ENCODE assay signal across 1 cellular context in the genomic region with DNA sequence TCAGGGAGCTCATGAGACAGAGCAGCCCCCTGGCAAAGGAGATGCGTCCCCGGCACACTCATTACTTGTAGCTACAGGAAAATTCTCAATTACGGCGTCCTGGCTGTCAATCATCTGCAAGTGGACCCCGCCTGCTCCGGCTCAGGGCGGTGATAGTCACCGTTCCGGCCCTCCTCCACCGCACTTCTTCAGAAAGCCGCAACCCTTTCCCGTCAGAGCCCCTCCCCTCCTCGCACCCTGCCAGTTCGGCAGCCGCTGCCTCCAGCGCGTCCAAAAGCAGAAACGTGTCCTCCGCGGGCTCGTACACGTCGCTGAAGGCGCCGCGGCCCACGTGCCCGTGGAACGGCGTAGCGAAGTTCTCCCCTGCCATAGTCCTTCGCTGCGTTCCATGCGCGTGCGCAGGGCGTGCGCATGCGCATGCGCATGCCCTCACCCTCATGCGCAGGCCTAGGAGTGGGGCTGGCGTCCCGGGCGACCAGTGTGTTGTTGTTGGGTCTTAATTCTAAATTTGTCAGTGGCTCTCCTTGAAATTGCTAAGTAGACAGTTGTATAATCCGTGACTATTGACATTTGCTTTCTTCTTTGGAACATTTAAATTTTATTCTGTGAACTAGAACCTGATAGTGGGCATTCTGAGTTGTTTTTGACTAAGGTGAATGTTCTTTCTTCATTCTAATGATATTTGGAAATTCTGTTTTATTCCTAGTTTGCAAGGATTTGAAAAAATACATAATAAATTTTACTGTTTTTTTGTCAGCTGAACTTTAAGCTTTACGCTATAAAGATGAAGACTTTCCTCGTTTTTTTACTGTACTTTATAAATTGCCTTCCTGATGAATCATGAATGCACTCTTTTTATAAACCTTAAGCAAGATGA.
TF ChIP-seq lines count a peak whose summit lies in the region.

No MANE protein-coding gene starts in this region.

TF ChIP-seq in K562, 482 proteins besides CTCF, POLR2A, EP300 and RAD21 (continued from another document and continues in another):
- TF ChIP-seq BCLAF1 (IDR thresholded peaks at IDR 0.05; ENCODE audit: borderline replicate concordance in 1 of 2, control insufficient read depth in 1 of 2, low read depth in 2 of 2, low read length in 1 of 2) = 0 out of 4 replicates have a peak, but pooled peaks of 1 of the 2 experiments have one; percentile 38
- TF ChIP-seq, protein P1, sequence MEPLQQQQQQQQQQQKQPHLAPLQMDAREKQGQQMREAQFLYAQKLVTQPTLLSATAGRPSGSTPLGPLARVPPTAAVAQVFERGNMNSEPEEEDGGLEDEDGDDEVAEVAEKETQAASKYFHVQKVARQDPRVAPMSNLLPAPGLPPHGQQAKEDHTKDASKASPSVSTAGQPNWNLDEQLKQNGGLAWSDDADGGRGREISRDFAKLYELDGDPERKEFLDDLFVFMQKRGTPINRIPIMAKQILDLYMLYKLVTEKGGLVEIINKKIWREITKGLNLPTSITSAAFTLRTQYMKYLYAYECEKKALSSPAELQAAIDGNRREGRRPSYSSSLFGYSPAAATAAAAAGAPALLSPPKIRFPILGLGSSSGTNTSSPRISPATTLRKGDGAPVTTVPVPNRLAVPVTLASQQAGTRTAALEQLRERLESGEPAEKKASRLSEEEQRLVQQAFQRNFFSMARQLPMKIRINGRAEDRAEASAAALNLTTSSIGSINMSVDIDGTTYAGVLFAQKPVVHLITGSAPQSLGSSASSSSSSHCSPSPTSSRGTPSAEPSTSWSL (CRISPR knock-in tag; IDR thresholded peaks at IDR 0.05; ENCODE audit: borderline replicate concordance) = no peak
- peak; percentile 96 for TF ChIP-seq FOXP4 (CRISPR knock-in tag; IDR thresholded peaks at IDR 0.05; ENCODE audit: borderline replicate concordance)
- TF ChIP-seq, protein P2, sequence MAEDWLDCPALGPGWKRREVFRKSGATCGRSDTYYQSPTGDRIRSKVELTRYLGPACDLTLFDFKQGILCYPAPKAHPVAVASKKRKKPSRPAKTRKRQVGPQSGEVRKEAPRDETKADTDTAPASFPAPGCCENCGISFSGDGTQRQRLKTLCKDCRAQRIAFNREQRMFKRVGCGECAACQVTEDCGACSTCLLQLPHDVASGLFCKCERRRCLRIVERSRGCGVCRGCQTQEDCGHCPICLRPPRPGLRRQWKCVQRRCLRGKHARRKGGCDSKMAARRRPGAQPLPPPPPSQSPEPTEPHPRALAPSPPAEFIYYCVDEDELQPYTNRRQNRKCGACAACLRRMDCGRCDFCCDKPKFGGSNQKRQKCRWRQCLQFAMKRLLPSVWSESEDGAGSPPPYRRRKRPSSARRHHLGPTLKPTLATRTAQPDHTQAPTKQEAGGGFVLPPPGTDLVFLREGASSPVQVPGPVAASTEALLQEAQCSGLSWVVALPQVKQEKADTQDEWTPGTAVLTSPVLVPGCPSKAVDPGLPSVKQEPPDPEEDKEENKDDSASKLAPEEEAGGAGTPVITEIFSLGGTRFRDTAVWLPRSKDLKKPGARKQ (CRISPR knock-in tag; IDR thresholded peaks at IDR 0.05) = peak; percentile 55; the same call in 1 of the 2 replicates
- no peak for TF ChIP-seq EZH2 (IDR thresholded peaks at IDR 0.05; ENCODE audit: borderline replicate concordance, low read depth, low read length)
- TF ChIP-seq ZC3H8 (IDR thresholded peaks at IDR 0.05) = no peak
- TF ChIP-seq, protein P3, sequence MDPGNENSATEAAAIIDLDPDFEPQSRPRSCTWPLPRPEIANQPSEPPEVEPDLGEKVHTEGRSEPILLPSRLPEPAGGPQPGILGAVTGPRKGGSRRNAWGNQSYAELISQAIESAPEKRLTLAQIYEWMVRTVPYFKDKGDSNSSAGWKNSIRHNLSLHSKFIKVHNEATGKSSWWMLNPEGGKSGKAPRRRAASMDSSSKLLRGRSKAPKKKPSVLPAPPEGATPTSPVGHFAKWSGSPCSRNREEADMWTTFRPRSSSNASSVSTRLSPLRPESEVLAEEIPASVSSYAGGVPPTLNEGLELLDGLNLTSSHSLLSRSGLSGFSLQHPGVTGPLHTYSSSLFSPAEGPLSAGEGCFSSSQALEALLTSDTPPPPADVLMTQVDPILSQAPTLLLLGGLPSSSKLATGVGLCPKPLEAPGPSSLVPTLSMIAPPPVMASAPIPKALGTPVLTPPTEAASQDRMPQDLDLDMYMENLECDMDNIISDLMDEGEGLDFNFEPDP (CRISPR knock-in tag; IDR thresholded peaks at IDR 0.05) = no peak
- TF ChIP-seq NCOR1 (IDR thresholded peaks at IDR 0.05) = 0 out of 2 replicates have a peak, but pooled peaks have one; percentile 2
- TF ChIP-seq TOE1 (IDR thresholded peaks at IDR 0.05; ENCODE audit: borderline replicate concordance) = peak; percentile 82
- peak; percentile 96 for TF ChIP-seq TOE1 (CRISPR knock-in tag; IDR thresholded peaks at IDR 0.05; ENCODE audit: borderline replicate concordance, low read depth)
- TF ChIP-seq SMARCE1 (IDR thresholded peaks at IDR 0.05) = no peak
- no peak for TF ChIP-seq ZNF695 (CRISPR knock-in tag; IDR thresholded peaks at IDR 0.05)
- TF ChIP-seq FOXA3 (CRISPR knock-in tag; conservative IDR thresholded peaks at IDR 0.05 in 1 of 2, IDR thresholded peaks at IDR 0.05 in 1 of 2) = peak in 1 of 2 experiments; percentile 90; a peak in 1 of 4 replicates
- TF ChIP-seq SAFB (IDR thresholded peaks at IDR 0.05; ENCODE audit: borderline replicate concordance, low read depth, low read length) = peak; percentile 80; the same call in 1 of the 2 replicates
- no peak for TF ChIP-seq ZNF780A (CRISPR knock-in tag; IDR thresholded peaks at IDR 0.05)
- TF ChIP-seq CREBBP (IDR thresholded peaks at IDR 0.05; ENCODE audit: low read depth, low read length) = no peak
- peak; percentile 29 for TF ChIP-seq ARID1B (IDR thresholded peaks at IDR 0.05)
- TF ChIP-seq BMI1 (IDR thresholded peaks at IDR 0.05; ENCODE audit: low read length) = no peak
- TF ChIP-seq MCM7 (IDR thresholded peaks at IDR 0.05) = no peak
- peak; percentile 90 for TF ChIP-seq ZNF232 (CRISPR knock-in tag; IDR thresholded peaks at IDR 0.05)
- TF ChIP-seq KDM2B (CRISPR knock-in tag; IDR thresholded peaks at IDR 0.05) = no peak
- peak; percentile 97 for TF ChIP-seq RNF2 (IDR thresholded peaks at IDR 0.05)
- TF ChIP-seq EWSR1 (IDR thresholded peaks at IDR 0.05; ENCODE audit: borderline replicate concordance, low read depth, partially characterized antibody) = no peak
- peak; percentile 80 for TF ChIP-seq CCNT2 (IDR thresholded peaks at IDR 0.05; ENCODE audit: borderline replicate concordance, extremely low read depth, insufficient read length, low read depth, low read length)
- TF ChIP-seq HNRNPK (IDR thresholded peaks at IDR 0.05; ENCODE audit: low read depth, low read length, poor library complexity, severe bottlenecking) = no peak
- TF ChIP-seq, protein P4, sequence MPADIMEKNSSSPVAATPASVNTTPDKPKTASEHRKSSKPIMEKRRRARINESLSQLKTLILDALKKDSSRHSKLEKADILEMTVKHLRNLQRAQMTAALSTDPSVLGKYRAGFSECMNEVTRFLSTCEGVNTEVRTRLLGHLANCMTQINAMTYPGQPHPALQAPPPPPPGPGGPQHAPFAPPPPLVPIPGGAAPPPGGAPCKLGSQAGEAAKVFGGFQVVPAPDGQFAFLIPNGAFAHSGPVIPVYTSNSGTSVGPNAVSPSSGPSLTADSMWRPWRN (IDR thresholded peaks at IDR 0.05; ENCODE audit: low read depth) = no peak
- TF ChIP-seq FOS (IDR thresholded peaks at IDR 0.05; ENCODE audit: extremely low read depth, insufficient read length) = no peak
- TF ChIP-seq HNRNPH1 (optimal IDR thresholded peaks at IDR 0.05; ENCODE audit: low read depth, low read length) = no peak
- TF ChIP-seq, protein P5, sequence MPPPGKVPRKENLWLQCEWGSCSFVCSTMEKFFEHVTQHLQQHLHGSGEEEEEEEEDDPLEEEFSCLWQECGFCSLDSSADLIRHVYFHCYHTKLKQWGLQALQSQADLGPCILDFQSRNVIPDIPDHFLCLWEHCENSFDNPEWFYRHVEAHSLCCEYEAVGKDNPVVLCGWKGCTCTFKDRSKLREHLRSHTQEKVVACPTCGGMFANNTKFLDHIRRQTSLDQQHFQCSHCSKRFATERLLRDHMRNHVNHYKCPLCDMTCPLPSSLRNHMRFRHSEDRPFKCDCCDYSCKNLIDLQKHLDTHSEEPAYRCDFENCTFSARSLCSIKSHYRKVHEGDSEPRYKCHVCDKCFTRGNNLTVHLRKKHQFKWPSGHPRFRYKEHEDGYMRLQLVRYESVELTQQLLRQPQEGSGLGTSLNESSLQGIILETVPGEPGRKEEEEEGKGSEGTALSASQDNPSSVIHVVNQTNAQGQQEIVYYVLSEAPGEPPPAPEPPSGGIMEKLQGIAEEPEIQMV (tag; conservative IDR thresholded peaks at IDR 0.05; ENCODE audit: low read depth) = no peak
- TF ChIP-seq ZNF274 (IDR thresholded peaks at IDR 0.05; ENCODE audit: borderline replicate concordance, low read depth, low read length) = no peak
- TF ChIP-seq, protein P6, sequence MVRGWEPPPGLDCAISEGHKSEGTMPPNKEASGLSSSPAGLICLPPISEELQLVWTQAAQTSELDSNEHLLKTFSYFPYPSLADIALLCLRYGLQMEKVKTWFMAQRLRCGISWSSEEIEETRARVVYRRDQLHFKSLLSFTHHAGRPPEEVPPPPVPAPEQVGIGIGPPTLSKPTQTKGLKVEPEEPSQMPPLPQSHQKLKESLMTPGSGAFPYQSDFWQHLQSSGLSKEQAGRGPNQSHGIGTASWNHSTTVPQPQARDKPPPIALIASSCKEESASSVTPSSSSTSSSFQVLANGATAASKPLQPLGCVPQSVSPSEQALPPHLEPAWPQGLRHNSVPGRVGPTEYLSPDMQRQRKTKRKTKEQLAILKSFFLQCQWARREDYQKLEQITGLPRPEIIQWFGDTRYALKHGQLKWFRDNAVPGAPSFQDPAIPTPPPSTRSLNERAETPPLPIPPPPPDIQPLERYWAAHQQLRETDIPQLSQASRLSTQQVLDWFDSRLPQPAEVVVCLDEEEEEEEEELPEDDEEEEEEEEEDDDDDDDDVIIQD (CRISPR knock-in tag; IDR thresholded peaks at IDR 0.05) = no peak
- TF ChIP-seq ZNF134 (CRISPR knock-in tag; conservative IDR thresholded peaks at IDR 0.05) = no peak
- no peak for TF ChIP-seq TEAD2 (tag; IDR thresholded peaks at IDR 0.05)
- 0 out of 2 replicates have a peak, but pooled peaks have one; percentile 55 for TF ChIP-seq IRF1 (CRISPR knock-in tag; IDR thresholded peaks at IDR 0.05; ENCODE audit: borderline replicate concordance)
- peak; percentile 99 for TF ChIP-seq EP400 (IDR thresholded peaks at IDR 0.05)
- peak; percentile 70 for TF ChIP-seq ESRRA (IDR thresholded peaks at IDR 0.05; ENCODE audit: borderline replicate concordance, low read depth)
- TF ChIP-seq ZNF3 (CRISPR knock-in tag; IDR thresholded peaks at IDR 0.05) = no peak
- TF ChIP-seq DEAF1 (CRISPR knock-in tag; IDR thresholded peaks at IDR 0.05) = no peak
- no peak for TF ChIP-seq ARID2 (IDR thresholded peaks at IDR 0.05)
- peak; percentile 92 for TF ChIP-seq ZBTB17 (CRISPR knock-in tag; IDR thresholded peaks at IDR 0.05)
- peak in 2 of 3 experiments; percentile 59 to 72 for TF ChIP-seq YY1 (IDR thresholded peaks at IDR 0.05; ENCODE audit: borderline replicate concordance in 1 of 3, control insufficient read depth in 1 of 3, extremely low read depth in 1 of 3, insufficient read depth in 3 of 3, insufficient read length in 1 of 3, insufficient replicate concordance in 2 of 3, low read depth in 1 of 3, low read length in 2 of 3)
- TF ChIP-seq ZNF57 (CRISPR knock-in tag; IDR thresholded peaks at IDR 0.05) = no peak
- no peak for TF ChIP-seq POLR3A (IDR thresholded peaks at IDR 0.05; ENCODE audit: borderline replicate concordance, extremely low read depth, insufficient read depth, insufficient read length)
- TF ChIP-seq KLF6 (CRISPR knock-in tag; IDR thresholded peaks at IDR 0.05; ENCODE audit: borderline replicate concordance) = no peak
